In genomic region chr11:130522284-130522961, GRCh38 we compare ENCODE assay signal across 8 cellular contexts.
DNase-seq lines count a peak whose midpoint lies in the region; ATAC-seq, FAIRE-seq and TF ChIP-seq lines count a peak whose summit lies in the region.

No MANE protein-coding gene starts in this region.

- H3K9me3 Mint-ChIP-seq in immature natural killer cell, result peaks cover 0 to 1% (median 0%) of the 10 kb centered on the region in 6 donors

- no peaks in the 10 kb centered on the region for H3K4me1 Mint-ChIP-seq in immature natural killer cell

- ATAC-seq in GM21528 (IDR thresholded peaks at IDR 0.05; ENCODE audit: low FRiP score, unreplicated experiment), result no peak
- no peak for ATAC-seq in GM19452 (IDR thresholded peaks at IDR 0.05; ENCODE audit: unreplicated experiment)

- no peaks in the 10 kb centered on the region for H3K36me3 Mint-ChIP-seq in immature natural killer cell

- H3K4me3 Mint-ChIP-seq in immature natural killer cell, result no peak overlapping the region

- no peaks in the 10 kb centered on the region for H3K9me3 ChIP-seq in small intestine (ENCODE audit: control insufficient read depth, low read depth)

- TF ChIP-seq CTCF in astrocyte of the cerebellum (IDR thresholded peaks at IDR 0.05; ENCODE audit: low read depth, low read length, missing control alignments) (no peak), D721Med (IDR thresholded peaks at IDR 0.05; ENCODE audit: insufficient read depth, missing control alignments) (no peak)

- POLR2A ChIA-PET in HEK293T (lab: Yijun Ruan, JAX), result no interaction called here

- no peaks in the 10 kb centered on the region for H3K36me3 ChIP-seq in small intestine (ENCODE audit: control insufficient read depth in 2 of 2, insufficient read depth in 2 of 2, low read length in 2 of 2)

- no peaks in the 10 kb centered on the region for H3K27me3 ChIP-seq in small intestine (ENCODE audit: control insufficient read depth in 2 of 2, insufficient read depth in 2 of 2, low read length in 2 of 2)

- DNase-seq in HEK293T (ENCODE audit: extremely low spot score), result peak; percentile 44
- peak; percentile 84 for DNase-seq in astrocyte of the cerebellum (ENCODE audit: low read depth)
- DNase-seq in inferior parietal cortex (ENCODE audit: extremely low spot score), result peak; percentile 25
- peak; percentile 88 for DNase-seq in small intestine
- no peak for DNase-seq in D721Med (ENCODE audit: insufficient read length, low spot score)
- no peak for DNase-seq in immature natural killer cell

- in situ Hi-C loops in astrocyte of the cerebellum (cut with HindIII; ENCODE audit: low sequenced_read_pairs), result no loop called here

- H3K4me3 ChIP-seq in astrocyte of the cerebellum (ENCODE audit: low read depth, low read length) (no peak overlapping the region), small intestine (ENCODE audit: low read depth in 1 of 2, low read length in 2 of 2) (no peak overlapping the region)

- WGBS in small intestine, 3 donors, result 18 to 38% (median 31%) methylated on average over 9 of the region's 9 CpGs

- H3K27me3 Mint-ChIP-seq in immature natural killer cell (ENCODE audit: low read depth in 3 of 3), result peaks cover 2 to 4% (median 3%) of the 10 kb centered on the region in 3 donors

- no peak for FAIRE-seq in small intestine (lab: Jason Lieb, UNC)
- no peak for FAIRE-seq in D721Med (lab: Jason Lieb, UNC)

- H3K27ac ChIP-seq in small intestine (ENCODE audit: low read depth in 1 of 2, low read length in 1 of 2), result peak overlapping the region in 1 of 2 donors; percentile 74

- H3K27ac Mint-ChIP-seq in immature natural killer cell, result no peak overlapping the region

- H3K4me1 ChIP-seq in small intestine (ENCODE audit: control insufficient read depth in 2 of 2, insufficient read depth in 1 of 2, low read depth in 1 of 2, low read length in 1 of 2), result no peaks in the 10 kb centered on the region

- CTCF ChIA-PET in HEK293T (lab: Yijun Ruan, JAX), result no interaction called here

TF ChIP-seq in HEK293T, 16 proteins besides CTCF, POLR2A, EP300 and RAD21:
- TF ChIP-seq ZNF384 (IDR thresholded peaks at IDR 0.05) (no peak), HDGF (IDR thresholded peaks at IDR 0.05; ENCODE audit: borderline replicate concordance) (no peak), ARNT (IDR thresholded peaks at IDR 0.05) (no peak), FOXK2 (IDR thresholded peaks at IDR 0.05) (no peak), FOXA1 (IDR thresholded peaks at IDR 0.05) (no peak), SP1 (IDR thresholded peaks at IDR 0.05) (no peak), NFRKB (IDR thresholded peaks at IDR 0.05) (no peak), L3MBTL2 (conservative IDR thresholded peaks at IDR 0.05) (no peak), BHLHE40 (IDR thresholded peaks at IDR 0.05; ENCODE audit: borderline replicate concordance) (no peak), FOXM1 (IDR thresholded peaks at IDR 0.05; ENCODE audit: borderline replicate concordance) (no peak), LEF1 (IDR thresholded peaks at IDR 0.05; ENCODE audit: borderline replicate concordance) (no peak)
- TF ChIP-seq, protein P1, sequence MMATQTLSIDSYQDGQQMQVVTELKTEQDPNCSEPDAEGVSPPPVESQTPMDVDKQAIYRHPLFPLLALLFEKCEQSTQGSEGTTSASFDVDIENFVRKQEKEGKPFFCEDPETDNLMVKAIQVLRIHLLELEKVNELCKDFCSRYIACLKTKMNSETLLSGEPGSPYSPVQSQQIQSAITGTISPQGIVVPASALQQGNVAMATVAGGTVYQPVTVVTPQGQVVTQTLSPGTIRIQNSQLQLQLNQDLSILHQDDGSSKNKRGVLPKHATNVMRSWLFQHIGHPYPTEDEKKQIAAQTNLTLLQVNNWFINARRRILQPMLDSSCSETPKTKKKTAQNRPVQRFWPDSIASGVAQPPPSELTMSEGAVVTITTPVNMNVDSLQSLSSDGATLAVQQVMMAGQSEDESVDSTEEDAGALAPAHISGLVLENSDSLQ (IDR thresholded peaks at IDR 0.05), result no peak
TF ChIP-seq in HEK293T: peak in this region for 0.

Comparison
In these comparisons a context has a peak if more than half of its experiments do, and no peak if none do; other contexts are left out.
1. DNase-seq: peak in HEK293T (single experiment), astrocyte of the cerebellum (single experiment), inferior parietal cortex (single experiment) and small intestine (single experiment); none in D721Med (single experiment) and immature natural killer cell (0 of 3).